In genomic region chr11:70527429-70528045, GRCh38 we compare ENCODE assay signal across 2 cellular contexts.
TF ChIP-seq lines count a peak whose summit lies in the region.

No MANE protein-coding gene starts in this region.

TF ChIP-seq in K562, 482 proteins besides CTCF, POLR2A, EP300 and RAD21 (continued from another document):
- TF ChIP-seq BCLAF1 (IDR thresholded peaks at IDR 0.05; ENCODE audit: borderline replicate concordance in 1 of 2, control insufficient read depth in 1 of 2, low read depth in 2 of 2, low read length in 1 of 2) (no peak), NFIC (IDR thresholded peaks at IDR 0.05) (peak; percentile 23; the same call in 1 of the 2 replicates)

TF ChIP-seq in GM23338, 12 proteins besides CTCF, POLR2A, EP300 and RAD21 (continued from another document):
- TF ChIP-seq ZNF462 (CRISPR knock-in tag; IDR thresholded peaks at IDR 0.05) (no peak), CREB1 (CRISPR knock-in tag; IDR thresholded peaks at IDR 0.05; ENCODE audit: low read depth) (no peak), ETS1 (IDR thresholded peaks at IDR 0.05) (no peak)
